ENCODE assay signal across 24 cellular contexts in the genomic region with DNA sequence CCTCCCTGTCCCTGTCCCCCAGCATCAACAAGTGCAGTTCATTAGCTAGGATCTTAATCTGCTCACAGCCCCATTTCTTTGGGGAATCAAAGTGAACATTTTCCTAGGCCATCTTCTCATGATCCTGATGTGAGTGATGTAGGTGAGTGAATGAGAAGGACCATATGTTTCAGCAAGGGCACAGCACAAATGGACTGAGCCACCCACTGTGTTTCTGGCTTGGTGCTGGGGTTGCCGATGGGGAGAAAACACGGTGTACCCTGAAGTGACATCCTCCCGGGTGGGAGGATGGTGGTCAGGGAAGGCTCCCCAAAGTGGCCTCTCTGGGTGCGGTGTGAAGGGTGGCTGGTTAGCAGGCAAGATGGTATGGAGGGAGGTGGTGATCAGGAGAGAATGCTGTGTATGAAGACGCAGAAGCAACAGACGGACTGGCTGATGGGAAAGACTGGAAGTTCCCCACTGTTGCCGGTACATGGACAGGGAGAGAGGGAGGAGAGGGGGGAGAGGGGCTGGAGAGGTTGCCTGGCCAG.
"Had no signal": no experiment of that assay in that cellular context is flagged by ENCODE, and none has a peak within 500 bp of the region (broad histone marks: within the 10 kb centered on the region; RNA-seq: fewer than 3 reads in every experiment).

No MANE protein-coding gene starts in this region.

- H3K27ac Mint-ChIP-seq: effector memory CD8-positive, alpha-beta T cell had no signal

- H3K9me3 Mint-ChIP-seq: effector memory CD8-positive, alpha-beta T cell had no signal

- H3K9me3 ChIP-seq: esophagus squamous epithelium, gastroesophageal sphincter, neutrophil, psoas muscle, right lobe of liver, spleen, testis, tibial nerve had no signal

- H3K4me1 ChIP-seq: psoas muscle, right lobe of liver had no signal

- H3K27ac ChIP-seq: epithelial cell of prostate, esophagus squamous epithelium, neutrophil, psoas muscle, right lobe of liver, spleen, testis had no signal

- ATAC-seq: effector memory CD8-positive, alpha-beta T cell; gastroesophageal sphincter; left colon; naive thymus-derived CD4-positive, alpha-beta T cell; psoas muscle had no signal

- H3K36me3 ChIP-seq: neutrophil, right lobe of liver had no signal

- H3K4me3 ChIP-seq: esophagus squamous epithelium, gastroesophageal sphincter, lung, psoas muscle, right lobe of liver, spleen, testis, tibial nerve had no signal

- DNase-seq: central memory CD4-positive, alpha-beta T cell; effector memory CD8-positive, alpha-beta T cell; esophagus squamous epithelium; foreskin fibroblast; glutamatergic neuron; left colon; left ventricle myocardium superior; mesendoderm; naive thymus-derived CD4-positive, alpha-beta T cell; nephron progenitor cell; psoas muscle; retina; right lobe of liver; spleen; stimulated activated CD4-positive, alpha-beta T cell treated with anti-CD3 and anti-CD28 coated beads, Interleukin-15, amount 100 ng/mL, for 24 hours; stimulated activated CD4-positive, alpha-beta T cell treated with anti-CD3 and anti-CD28 coated beads, Interleukin-1b, Interleukin-23, amount 100 ng/mL, for 48 hours; stimulated activated CD4-positive, alpha-beta T cell treated with anti-CD3 and anti-CD28 coated beads, Interleukin-4, amount 100 ng/mL, for 24 hours; stimulated activated naive CD4-positive, alpha-beta T cell; testis had no signal

- H3K27me3 ChIP-seq: esophagus squamous epithelium, gastroesophageal sphincter, neutrophil, right lobe of liver, spleen, testis, tibial nerve had no signal

- H3K4me3 Mint-ChIP-seq: effector memory CD8-positive, alpha-beta T cell; naive thymus-derived CD4-positive, alpha-beta T cell; nephron progenitor cell had no signal

- H3K27me3 Mint-ChIP-seq: effector memory CD8-positive, alpha-beta T cell; naive thymus-derived CD4-positive, alpha-beta T cell had no signal
